ENCODE assay signal across 11 cellular contexts in the genomic region with DNA sequence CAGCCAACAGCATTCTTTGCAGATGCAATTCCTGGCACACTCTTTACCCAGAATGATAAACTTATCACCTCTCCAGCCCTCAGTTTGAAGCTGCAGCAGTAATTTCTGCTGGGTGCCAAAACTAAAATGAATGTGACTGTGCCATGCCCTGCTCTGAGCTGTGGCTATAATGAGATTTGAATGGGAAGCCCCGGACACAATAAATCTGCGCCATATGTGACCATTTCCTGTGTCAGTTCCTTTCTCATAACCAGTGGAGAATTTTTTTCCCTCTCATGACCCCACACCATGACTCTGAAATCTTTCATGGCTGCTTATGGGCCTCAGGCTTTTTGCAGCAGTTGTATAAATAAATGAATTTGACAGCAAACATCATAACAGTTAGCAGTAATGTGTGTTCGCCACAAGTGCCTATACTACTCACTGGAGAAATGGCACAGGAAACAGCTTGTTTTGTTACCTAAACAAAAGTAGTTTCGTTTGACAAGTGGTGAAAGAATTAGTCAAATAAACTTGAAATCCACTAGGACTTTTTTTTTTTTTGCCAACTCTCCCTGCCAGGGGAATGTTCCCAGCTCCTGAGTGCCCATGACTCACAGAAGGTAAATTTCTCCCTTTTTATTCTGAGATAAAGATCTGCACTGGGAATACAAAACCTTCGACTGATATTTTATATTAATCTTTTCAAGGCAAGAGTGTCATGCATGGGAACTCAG.
DNase-seq lines count a peak whose midpoint lies in the region; ATAC-seq and TF ChIP-seq lines count a peak whose summit lies in the region.
"Had no signal": no experiment of that assay in that cellular context is flagged by ENCODE, and none has a peak within 500 bp of the region (broad histone marks: within the 10 kb centered on the region; RNA-seq: fewer than 3 reads in every experiment).

No MANE protein-coding gene starts in this region.

- H3K4me3 ChIP-seq in GM12865 (ENCODE audit: low read depth, low read length) = peak overlapping the region; percentile 24; the same call in 1 of the 2 replicates
- H3K4me3 ChIP-seq: gastrocnemius medialis had no signal

- peak overlapping the region; percentile 23 for H3K27ac ChIP-seq in epithelial cell of prostate
- H3K27ac ChIP-seq: gastrocnemius medialis had no signal

- DNase-seq in GM12865 (ENCODE audit: low read depth) = peak; percentile 66
- peak; percentile 60 for DNase-seq in epithelial cell of prostate (ENCODE audit: low read depth, low spot score)
- no peak for DNase-seq in NCI-H524 (lab: John Stamatoyannopoulos, UW)
- DNase-seq in ACHN = no peak
- DNase-seq in activated CD8-positive, alpha-beta memory T cell treated with anti-CD3 and anti-CD28 coated beads, Interleukin-2, amount 50 U/mL, for 4 hours = no peak
- no peak for DNase-seq in NCI-H2107 (lab: John Stamatoyannopoulos, UW)
- DNase-seq: amygdala, gastrocnemius medialis, NCI-H2171 had no signal

- in situ Hi-C loops in ACHN (cut with HindIII; ENCODE audit: low pct_ligation_motif_present, low pct_unique_long_range_greater_than_20kb, low sequenced_read_pairs) = no loop called here

- ATAC-seq in GM21423 (IDR thresholded peaks at IDR 0.05; ENCODE audit: unreplicated experiment) (peak; percentile 73), HG03378 (IDR thresholded peaks at IDR 0.05; ENCODE audit: unreplicated experiment) (peak; percentile 85)
- ATAC-seq: gastrocnemius medialis had no signal

- no peak for TF ChIP-seq CTCF in GM12865 (IDR thresholded peaks at IDR 0.05; ENCODE audit: insufficient read depth, low read depth, low read length, missing control alignments)

Comparison
In these comparisons a context has a peak if more than half of its experiments do, and no peak if none do; other contexts are left out.
1. DNase-seq: peak in GM12865 (single experiment) and epithelial cell of prostate (single experiment); none in NCI-H524 (0 of 2), ACHN (single experiment), activated CD8-positive, alpha-beta memory T cell treated with anti-CD3 and anti-CD28 coated beads, Interleukin-2, amount 50 U/mL, for 4 hours (single experiment) and NCI-H2107 (single experiment).